Comparison of ENCODE assay signal across 9 cellular contexts in genomic region chr20:58209652-58210397, GRCh38. TPM values are rescaled to one million over a fixed set of nuclear protein-coding genes. Genes with fewer than 3 reads are reported as not detected.
A peak's percentile ranks its signal among the peaks of the same experiment; 100 is the strongest.
DNase-seq lines count a peak whose midpoint lies in the region; ATAC-seq, FAIRE-seq and TF ChIP-seq lines count a peak whose summit lies in the region.
"Had no signal": no experiment of that assay in that cellular context is flagged by ENCODE, and none has a peak within 500 bp of the region (broad histone marks: within the 10 kb centered on the region; RNA-seq: fewer than 3 reads in every experiment).

No MANE protein-coding gene starts in this region.

- TF ChIP-seq EP300 in ovary (IDR thresholded peaks at IDR 0.05) (no peak), tibial nerve (IDR thresholded peaks at IDR 0.05) (peak in 1 of 2 donors; percentile 41)

- no peaks in the 10 kb centered on the region for H3K27me3 ChIP-seq in ovary
- no peaks in the 10 kb centered on the region for H3K27me3 ChIP-seq in tibial nerve

- no peak for TF ChIP-seq POLR2A in ovary (IDR thresholded peaks at IDR 0.05)
- peak in 1 of 2 donors; percentile 20 for TF ChIP-seq POLR2A in tibial nerve (IDR thresholded peaks at IDR 0.05)

- H3K36me3 ChIP-seq in ovary: no peaks in the 10 kb centered on the region
- H3K36me3 ChIP-seq in tibial nerve: no peaks in the 10 kb centered on the region

- peak; percentile 66 for ATAC-seq in GM19395 (IDR thresholded peaks at IDR 0.05; ENCODE audit: unreplicated experiment)

- 3 to 5% (median 4%) methylated on average over 45 to 46 of the region's 46 CpGs for WGBS in ovary, 3 donors
- WGBS in tibial nerve, 2 donors: 8 to 10% methylated on average over 38 to 44 of the region's 46 CpGs

- TF ChIP-seq CTCF in C4-2B (conservative IDR thresholded peaks at IDR 0.05): peak; percentile 100
- TF ChIP-seq CTCF in ovary (IDR thresholded peaks at IDR 0.05): peak; percentile 100
- peak; percentile 100 for TF ChIP-seq CTCF in tibial nerve (IDR thresholded peaks at IDR 0.05)

- H3K9me3 ChIP-seq in ovary: no peaks in the 10 kb centered on the region
- H3K9me3 ChIP-seq in tibial nerve: no peaks in the 10 kb centered on the region

- DNase-seq in HuH-7 (ENCODE audit: low spot score) (peak; percentile 91), SHP77 treated with DMSO at 0.1 percent for 48 hours (lab: John Stamatoyannopoulos, UW) (peak; percentile 35), activated gamma-delta T cell (lab: John Stamatoyannopoulos, UW) (peak; percentile 71), frontal cortex (ENCODE audit: low spot score in 2 of 2) (peak; percentile 86 to 92), ovary (peak; percentile 77 to 93 (median 89)), tibial nerve (ENCODE audit: low spot score in 2 of 2) (peak; percentile 74 to 83)

- intact Hi-C loops in ovary (cut with DNase I): loop anchor here (1.0 to 10.0 kb wide), 7 partner anchors 613 to 825 kb away; no protein-coding TSS in a partner anchor

- H3K27ac ChIP-seq in C4-2B (no peak overlapping the region), ovary (no peak overlapping the region), tibial nerve (no peak overlapping the region)

- H3K4me1 ChIP-seq in ovary (ENCODE audit: insufficient read depth): no peaks in the 10 kb centered on the region
- H3K4me1 ChIP-seq in tibial nerve: peaks cover 0 to 8% (median 0%) of the 10 kb centered on the region in 4 donors

- H3K4me3 ChIP-seq in ovary: no peak overlapping the region
- no peak overlapping the region for H3K4me3 ChIP-seq in tibial nerve

- no peak for FAIRE-seq in frontal cortex (lab: Jason Lieb, UNC)

RNA-seq across cellular contexts. Expression of gene ANKRD60, which starts 18.6 kb away (rescaled TPM):
- total RNA-seq in frontal cortex (not detected), ovary (not detected), tibial nerve (not detected)
- not detected for polyA plus RNA-seq in ovary
- total RNA-seq: T-helper 2 cell treated with Interferon-gamma antibody and Interleukin-4, amounts not matched to agents 100 ng/mL and 5 ng/mL, for 36 hours had no signal

Comparison
In these comparisons a context has a peak if more than half of its experiments do, and no peak if none do; other contexts are left out.
1. DNase-seq: peak in every context shown above with its lines; median percentile 91 in HuH-7; 89 in frontal cortex; 89 in ovary; 78 in tibial nerve; 71 in activated gamma-delta T cell; 35 in SHP77 treated with DMSO at 0.1 percent for 48 hours.